ENCODE assay signal across 9 cellular contexts in the genomic region with DNA sequence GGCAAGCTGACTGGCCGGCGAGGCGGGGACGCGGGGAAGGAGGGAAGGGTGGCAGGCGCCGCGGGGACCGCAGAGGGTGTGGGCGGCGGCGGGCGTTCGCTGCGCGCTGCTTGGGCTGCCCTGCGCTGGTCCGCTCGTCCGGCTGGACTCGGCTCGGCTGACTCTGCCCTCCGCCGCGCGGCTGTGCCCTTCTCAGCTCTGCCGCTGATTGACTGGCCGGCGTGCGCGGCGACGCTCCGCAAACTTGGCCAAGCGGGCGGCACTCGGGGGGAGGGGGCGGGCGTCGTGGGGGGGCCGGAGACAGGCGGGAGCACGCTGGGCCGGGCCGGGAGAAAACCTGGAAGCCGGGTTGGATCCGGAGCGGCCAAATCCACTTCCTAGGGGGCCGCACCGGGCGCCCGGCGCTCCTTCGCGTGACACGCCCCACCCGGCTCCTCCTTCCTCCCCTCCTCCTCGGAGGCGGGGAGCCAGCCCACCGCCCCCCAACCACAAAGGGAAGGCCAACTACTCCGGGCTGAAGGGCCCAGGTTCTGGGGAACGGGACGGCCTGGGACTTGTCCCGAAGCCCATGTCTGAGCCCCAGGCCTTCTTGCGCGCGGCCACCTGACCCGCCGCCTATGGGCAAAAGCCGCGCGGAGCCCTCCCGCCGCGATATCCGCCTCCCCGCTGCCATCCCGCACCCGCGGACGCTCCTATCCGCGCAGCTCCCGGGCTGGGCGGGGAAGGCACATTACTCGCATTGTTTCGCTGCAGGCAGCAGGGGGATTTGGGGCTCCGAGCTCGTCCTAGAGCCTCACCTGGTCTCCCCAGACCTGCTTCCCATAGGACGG. TPM values are rescaled to one million over a fixed set of nuclear protein-coding genes. Genes with fewer than 3 reads are reported as not detected.
DNase-seq lines count a peak whose midpoint lies in the region; ATAC-seq, FAIRE-seq and TF ChIP-seq lines count a peak whose summit lies in the region.
"Had no signal": no experiment of that assay in that cellular context is flagged by ENCODE, and none has a peak within 500 bp of the region (broad histone marks: within the 10 kb centered on the region; RNA-seq: fewer than 3 reads in every experiment).

A gene (minus strand): TSS at position 214 of the 830 bp plus-strand sequence. CDS start 524 bp downstream, outside the sequence.

- peak within 1 kb of the TSS; percentile 91 for H3K27ac Mint-ChIP-seq in astrocyte (ENCODE audit: unreplicated experiment)

- peaks cover 4% of the 10 kb centered on the region for H3K27me3 Mint-ChIP-seq in astrocyte (ENCODE audit: low read depth, unreplicated experiment)

- H3K27ac ChIP-seq in astrocyte (ENCODE audit: low read depth, low read length), result no peak within 1 kb of the TSS
- no peak within 1 kb of the TSS for H3K27ac ChIP-seq in iPS-20b (ENCODE audit: low read length)

- H3K27me3 ChIP-seq in astrocyte (ENCODE audit: insufficient read depth, low read length) (peaks cover 3% of the 10 kb centered on the region), iPS-20b (ENCODE audit: insufficient read depth, low read length) (peaks cover 11% of the 10 kb centered on the region; the same call in 1 of the 2 replicates), skeletal muscle satellite cell (ENCODE audit: control insufficient read depth, insufficient read depth, low read length) (peaks cover 33% of the 10 kb centered on the region)

- peaks cover 13% of the 10 kb centered on the region for H3K4me1 Mint-ChIP-seq in astrocyte (ENCODE audit: low read depth, unreplicated experiment)

- H3K9me3 Mint-ChIP-seq in astrocyte (ENCODE audit: unreplicated experiment), result no peaks in the 10 kb centered on the region

- H3K9ac ChIP-seq in ES-I3 (ENCODE audit: low read depth, low read length) (peak within 1 kb of the TSS; percentile 90), astrocyte (ENCODE audit: low read length) (peak within 1 kb of the TSS; percentile 69), iPS-20b (ENCODE audit: low read depth, low read length) (peak within 1 kb of the TSS; percentile 83), skeletal muscle satellite cell (ENCODE audit: low read depth, low read length) (peak within 1 kb of the TSS; percentile 49)

- peak; percentile 5 for DNase-seq in LHCN-M2 (ENCODE audit: low read depth)
- peak; percentile 38 for DNase-seq in astrocyte (ENCODE audit: low read depth)
- no peak for DNase-seq in pons (ENCODE audit: low spot score)
- DNase-seq in SIG-M5 (lab: John Stamatoyannopoulos, UW), result no peak

- H3K36me3 ChIP-seq in ES-I3 (ENCODE audit: insufficient read depth, low read length) (peaks cover 8% of the 10 kb centered on the region; the same call in 1 of the 2 replicates), astrocyte (ENCODE audit: insufficient read depth, low read length) (no peaks in the 10 kb centered on the region), iPS-20b (ENCODE audit: insufficient read depth, low read depth, low read length) (peaks cover 26% of the 10 kb centered on the region), skeletal muscle satellite cell (ENCODE audit: insufficient read depth, low read length) (no peaks in the 10 kb centered on the region)

- H3K9me3 ChIP-seq in ES-I3 (ENCODE audit: control insufficient read depth, insufficient read depth, low read length) (no peaks in the 10 kb centered on the region), astrocyte (ENCODE audit: insufficient read depth, low read depth, low read length) (no peaks in the 10 kb centered on the region), iPS-20b (ENCODE audit: insufficient read depth, low read depth, low read length) (no peaks in the 10 kb centered on the region), skeletal muscle satellite cell (replicated peaks; ENCODE audit: low read length) (no peaks in the 10 kb centered on the region)

- no peak for FAIRE-seq in astrocyte (lab: Jason Lieb, UNC)

- no peak for ATAC-seq in GM21381 (IDR thresholded peaks at IDR 0.05; ENCODE audit: unreplicated experiment)

- H3K4me2 ChIP-seq in astrocyte (ENCODE audit: low read length) (peak within 1 kb of the TSS; percentile 86), skeletal muscle satellite cell (ENCODE audit: low read length) (peak within 1 kb of the TSS; percentile 88)

- peak within 1 kb of the TSS; percentile 81 for H2AFZ ChIP-seq in astrocyte (ENCODE audit: low read depth, low read length)

- H3K4me1 ChIP-seq in ES-I3 (ENCODE audit: insufficient read depth, low read length) (peaks cover 44% of the 10 kb centered on the region), astrocyte (ENCODE audit: insufficient read depth, low read length) (peaks cover 8% of the 10 kb centered on the region), iPS-20b (ENCODE audit: insufficient read depth, low read length) (peaks cover 26% of the 10 kb centered on the region), skeletal muscle satellite cell (ENCODE audit: control insufficient read depth, insufficient read depth, low read length) (peaks cover 11% of the 10 kb centered on the region)

- H4K20me1 ChIP-seq in astrocyte (ENCODE audit: insufficient read depth, low read length), result no peaks in the 10 kb centered on the region

- TF ChIP-seq CTCF in astrocyte (IDR thresholded peaks at IDR 0.05; ENCODE audit: insufficient read depth, low read depth, low read length), result no peak

- H3K4me3 ChIP-seq in astrocyte (ENCODE audit: insufficient read depth, low read depth, low read length) (peak within 1 kb of the TSS; percentile 58), iPS-20b (ENCODE audit: low read length) (peak within 1 kb of the TSS; percentile 93), skeletal muscle satellite cell (ENCODE audit: low read length) (peak within 1 kb of the TSS; percentile 70)

- H3K4me3 Mint-ChIP-seq in astrocyte (ENCODE audit: unreplicated experiment), result peak within 1 kb of the TSS; percentile 93

- H3K79me2 ChIP-seq in astrocyte (ENCODE audit: insufficient read depth, low read length), result peaks cover 7% of the 10 kb centered on the region

- no peaks in the 10 kb centered on the region for H3K36me3 Mint-ChIP-seq in astrocyte (ENCODE audit: low read depth, unreplicated experiment)

RNA-seq across cellular contexts. Expression of the gene that starts here (rescaled TPM):
- total RNA-seq in LHCN-M2 (2014; rRNA removed) (0.11 TPM in 1 of 2 replicates, not detected in the other), astrocyte (71.9 and 86.4 TPM in 2 replicates)
- 1.8 TPM for polyA plus RNA-seq in LHCN-M2 (2012)
- total RNA-seq in skeletal muscle satellite cell (2012; rRNA removed), result 0.51 and 1.3 TPM in 2 replicates
- total RNA-seq: activated CD8-positive, alpha-beta memory T cell treated with anti-CD3 and anti-CD28 coated beads for 36 hours had no signal

Comparison
In these comparisons a context has a peak if more than half of its experiments do, and no peak if none do; other contexts are left out.
1. RNA of the gene that starts here (total RNA-seq): 71.9 to 86.4 TPM in astrocyte; 0.11 TPM in LHCN-M2; every median in the first group is over 10 times any median in the second.
2. DNase-seq: peak in LHCN-M2 (single experiment) and astrocyte (single experiment); none in pons (single experiment) and SIG-M5 (single experiment).
3. Peak in every context shown above with its lines, with median percentiles within 50 percentile points of each other: H3K9ac ChIP-seq and H3K4me3 ChIP-seq.